8 cellular contexts compared by ENCODE assay signal in the genomic region with DNA sequence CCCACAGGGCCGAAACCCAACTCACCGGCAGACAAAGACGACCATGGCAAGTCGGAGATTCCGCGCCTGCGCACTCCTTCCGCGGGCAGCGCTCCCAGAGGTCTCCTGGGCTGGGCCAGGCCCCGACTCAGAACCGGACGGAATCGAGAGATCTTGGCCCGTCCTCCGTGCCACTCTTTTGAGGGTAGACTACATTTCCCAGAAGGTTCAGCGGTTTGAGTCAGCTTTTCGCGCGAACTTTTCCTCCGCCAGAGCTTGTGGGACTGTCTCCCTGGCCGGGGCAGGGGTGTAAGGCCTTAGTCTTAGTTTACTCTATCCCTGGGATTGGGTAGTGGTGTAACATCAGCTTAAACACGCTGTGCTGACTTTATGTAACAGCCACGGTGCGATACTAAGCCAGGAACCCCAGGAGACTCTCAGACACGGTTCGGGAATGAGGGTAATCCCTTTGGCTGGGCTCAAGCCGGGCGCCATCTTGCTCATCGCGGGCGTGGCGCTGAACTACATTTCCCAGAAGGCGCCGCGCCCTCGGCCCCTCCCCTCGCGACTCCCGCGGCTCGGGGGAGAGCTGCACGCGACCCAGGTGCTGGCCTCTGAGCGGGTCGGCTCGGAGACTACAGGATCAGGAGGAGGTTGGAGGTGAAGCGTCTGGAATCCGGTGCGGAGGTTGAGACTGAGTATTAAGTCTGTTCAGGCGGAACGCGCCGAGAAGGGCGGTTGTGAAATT.
DNase-seq lines count a peak whose midpoint lies in the region; TF ChIP-seq lines count a peak whose summit lies in the region.

A gene (minus strand): TSS at position 78 of the 727 bp plus-strand sequence. CDS start 13,033 bp downstream, outside the sequence.

- DNase-seq in GM03348 (ENCODE audit: low spot score) (peak; percentile 97), HFF-Myc (ENCODE audit: extremely low read depth, low read depth) (peak; percentile 89), NB4 (ENCODE audit: low read depth) (peak; percentile 87), SK-N-MC (ENCODE audit: low read depth, low spot score) (peak; percentile 80), globus pallidus (ENCODE audit: low spot score) (peak; percentile 99), non-pigmented ciliary epithelial cell (ENCODE audit: low read depth) (peak; percentile 89), superior temporal gyrus (ENCODE audit: extremely low spot score) (peak; percentile 99)

- no peaks in the 10 kb centered on the region for H3K27me3 Mint-ChIP-seq in activated naive CD4-positive, alpha-beta T cell treated with anti-CD3 and anti-CD28 coated beads, Interleukin-2, amount 50 U/mL, for 24 hours

- peak within 1 kb of the TSS; percentile 90 for H3K27ac Mint-ChIP-seq in activated naive CD4-positive, alpha-beta T cell treated with anti-CD3 and anti-CD28 coated beads, Interleukin-2, amount 50 U/mL, for 24 hours

- peaks cover 12% of the 10 kb centered on the region for H3K9me3 Mint-ChIP-seq in activated naive CD4-positive, alpha-beta T cell treated with anti-CD3 and anti-CD28 coated beads, Interleukin-2, amount 50 U/mL, for 24 hours

- H3K4me1 Mint-ChIP-seq in activated naive CD4-positive, alpha-beta T cell treated with anti-CD3 and anti-CD28 coated beads, Interleukin-2, amount 50 U/mL, for 24 hours = peaks cover 23% of the 10 kb centered on the region

- peaks cover 14% of the 10 kb centered on the region; the same call in 1 of the 2 replicates for H3K9me3 ChIP-seq in SK-N-MC (ENCODE audit: low read depth, low read length)

- TF ChIP-seq POLR2A in NB4 (IDR thresholded peaks at IDR 0.05; ENCODE audit: extremely low read depth, insufficient read length) = peak; percentile 29

- H3K4me3 ChIP-seq in HFF-Myc (replicated peaks; ENCODE audit: low read depth, low read length) = peak within 1 kb of the TSS; percentile 86
- peak within 1 kb of the TSS; percentile 90 for H3K4me3 ChIP-seq in NB4 (ENCODE audit: low read depth, low read length)
- H3K4me3 ChIP-seq in SK-N-MC = peak within 1 kb of the TSS; percentile 92

- H3K9ac ChIP-seq in SK-N-MC (ENCODE audit: insufficient read length) = peak within 1 kb of the TSS; percentile 96

- peak within 1 kb of the TSS; percentile 96 for H3K27ac ChIP-seq in SK-N-MC

- TF ChIP-seq CTCF in HFF-Myc (IDR thresholded peaks at IDR 0.05; ENCODE audit: low read depth, low read length, missing control alignments) (no peak), NB4 (IDR thresholded peaks at IDR 0.05; ENCODE audit: low read depth, low read length) (no peak)

- H3K4me3 Mint-ChIP-seq in activated naive CD4-positive, alpha-beta T cell treated with anti-CD3 and anti-CD28 coated beads, Interleukin-2, amount 50 U/mL, for 24 hours = peak within 1 kb of the TSS; percentile 100

- peaks cover 44% of the 10 kb centered on the region for H3K36me3 Mint-ChIP-seq in activated naive CD4-positive, alpha-beta T cell treated with anti-CD3 and anti-CD28 coated beads, Interleukin-2, amount 50 U/mL, for 24 hours

- peaks cover 35% of the 10 kb centered on the region for H3K36me3 ChIP-seq in SK-N-MC (ENCODE audit: insufficient read depth, low read length)

Comparison
In these comparisons a context has a peak if more than half of its experiments do, and no peak if none do; other contexts are left out.
1. Peak in every context shown above with its lines: DNase-seq, H3K4me3 ChIP-seq and H3K27ac ChIP-seq.